In genomic region chr11:6618117-6619020, GRCh38 we compare ENCODE assay signal across 8 cellular contexts. TPM values are rescaled to one million over a fixed set of nuclear protein-coding genes. Genes with fewer than 3 reads are reported as not detected.
DNase-seq lines count a peak whose midpoint lies in the region; ATAC-seq, FAIRE-seq and TF ChIP-seq lines count a peak whose summit lies in the region.

No MANE protein-coding gene starts in this region.

- H3K79me2 ChIP-seq in Loucy (ENCODE audit: insufficient read depth, low read length) (peaks cover 6% of the 10 kb centered on the region; the same call in 1 of the 2 replicates), H1 (ENCODE audit: control insufficient read depth in 1 of 2, insufficient read depth in 2 of 2, low read length in 2 of 2) (peaks cover 0 to 8% of the 10 kb centered on the region in 2 experiments; a peak in 1 of 4 replicates)

- no peak for TF ChIP-seq POLR2A in H1 (IDR thresholded peaks at IDR 0.05; ENCODE audit: control extremely low read depth in 1 of 2, low read depth in 2 of 2, low read length in 2 of 2)

- H2BK120ac ChIP-seq in H1 (replicated peaks; ENCODE audit: low read depth, low read length) = no peak overlapping the region

- H3K4me2 ChIP-seq in Loucy (ENCODE audit: low read depth, low read length, poor library complexity, severe bottlenecking) (peak overlapping the region; percentile 92), H1 (ENCODE audit: insufficient read depth in 1 of 2, low read depth in 2 of 2, low read length in 2 of 2) (peak overlapping the region; percentile 90 to 98)

- peak overlapping the region; percentile 63 for H3K9ac ChIP-seq in Loucy (ENCODE audit: low read depth, low read length, poor library complexity, severe bottlenecking)
- H3K9ac ChIP-seq in H1 (replicated peaks in 1 of 4; ENCODE audit: extremely low read depth in 1 of 4, low read depth in 3 of 4, low read length in 3 of 4) = peak overlapping the region; percentile 68 to 96 (median 79)

- H4K20me1 ChIP-seq in Loucy (ENCODE audit: insufficient read depth, low read length, poor library complexity, severe bottlenecking) = no peaks in the 10 kb centered on the region
- no peaks in the 10 kb centered on the region for H4K20me1 ChIP-seq in H1 (replicated peaks in 1 of 2; ENCODE audit: control insufficient read depth in 1 of 2, insufficient read depth in 2 of 2, low read length in 2 of 2)

- no peak for TF ChIP-seq EP300 in H1 (IDR thresholded peaks at IDR 0.05; ENCODE audit: borderline replicate concordance in 1 of 2, low read depth in 2 of 2, low read length in 2 of 2)

- ATAC-seq in GM18861 (IDR thresholded peaks at IDR 0.05; ENCODE audit: unreplicated experiment) = no peak

- H2BK12ac ChIP-seq in H1 (ENCODE audit: low read depth, low read length) = no peak overlapping the region

- H4K8ac ChIP-seq in H1 (ENCODE audit: extremely low read depth, insufficient read depth, low read length) = peak overlapping the region; percentile 87; the same call in 1 of the 2 replicates

- no peak overlapping the region for H2AK5ac ChIP-seq in H1 (ENCODE audit: low read depth, low read length)

- H3K27me3 ChIP-seq in Loucy (ENCODE audit: insufficient read depth, low read length, poor library complexity, severe bottlenecking) = no peaks in the 10 kb centered on the region
- H3K27me3 ChIP-seq in H1 (replicated peaks in 1 of 4; ENCODE audit: control insufficient read depth in 3 of 4, extremely low read depth in 1 of 4, insufficient read depth in 3 of 4, low read length in 3 of 4) = no peaks in the 10 kb centered on the region

- H4K91ac ChIP-seq in H1 (replicated peaks; ENCODE audit: insufficient read length, low read length) = no peak overlapping the region

- POLR2A ChIA-PET in H1 (lab: Charles Lee; ENCODE audit: partially characterized antibody) = interaction anchor here (0.7 to 3.2 kb wide), 14 partner anchors 9 to 218 kb away, joined by 3 to 31 read pairs (median 4); partner anchors contain the start of genes MRPL17 and RRP8

- H3K4me3 ChIP-seq in GM12875 (ENCODE audit: low read depth, low read length) (peak overlapping the region; percentile 61), Loucy (ENCODE audit: low read length, poor library complexity, severe bottlenecking) (peak overlapping the region; percentile 85), H1 (ENCODE audit: extremely low read depth in 1 of 4, insufficient read depth in 2 of 4, low read depth in 3 of 4, low read length in 4 of 4) (peak overlapping the region; percentile 72 to 97 (median 89))

- H3K27ac ChIP-seq in H1 (ENCODE audit: low read depth, low read length) = peak overlapping the region; percentile 39; the same call in 1 of the 2 replicates

- no peak overlapping the region for H4K5ac ChIP-seq in H1 (ENCODE audit: insufficient read length, low read depth, low read length)

- H2BK5ac ChIP-seq in H1 (ENCODE audit: low read depth, low read length) = no peak overlapping the region; the same call in 1 of the 2 replicates

- no peaks in the 10 kb centered on the region; the same call in none of the 2 replicates for H3K79me1 ChIP-seq in H1 (ENCODE audit: low read depth, low read length)

- H3K9me3 ChIP-seq in Loucy (ENCODE audit: insufficient read depth, low read depth, low read length) (no peaks in the 10 kb centered on the region), H1 (ENCODE audit: insufficient read depth in 2 of 2, low read depth in 1 of 2, low read length in 1 of 2) (no peaks in the 10 kb centered on the region)

- H2BK20ac ChIP-seq in H1 (ENCODE audit: low read length) = no peak overlapping the region

- FAIRE-seq in H1 (lab: Jason Lieb, UNC) = no peak

- H3K36me3 ChIP-seq in Loucy (ENCODE audit: insufficient read depth, low read length) = no peaks in the 10 kb centered on the region
- H3K36me3 ChIP-seq in H1 (ENCODE audit: control insufficient read depth in 2 of 4, insufficient read depth in 4 of 4, low read length in 3 of 4) = peaks cover 0 to 4% (median 2%) of the 10 kb centered on the region in 4 experiments; a peak in 4 of 8 replicates

- 83% methylated on average over 15 of the region's 15 CpGs; no CpG with 5 or more reads in 1 of the 2 experiments for WGBS in H1 (ENCODE audit: extremely low coverage in 1 of 2, insufficient coverage in 1 of 2, insufficient read length in 1 of 2, insufficient replicate concordance in 2 of 2, low coverage in 1 of 2, low lambda C conversion rate in 2 of 2, missing lambda C conversion rate in 1 of 2), 2 experiments

- no peak overlapping the region for H2AFZ ChIP-seq in Loucy (ENCODE audit: low read length)
- H2AFZ ChIP-seq in H1 (ENCODE audit: low read length) = no peak overlapping the region; the same call in 1 of the 2 replicates

- TF ChIP-seq RAD21 in H1 (IDR thresholded peaks at IDR 0.05 in 1 of 2, conservative IDR thresholded peaks at IDR 0.05 in 1 of 2; ENCODE audit: low read depth in 2 of 2, low read length in 2 of 2) = no peak

- H3K4me1 ChIP-seq in Loucy (ENCODE audit: insufficient read depth, low read length, poor library complexity, severe bottlenecking) (peaks cover 21% of the 10 kb centered on the region), H1 (replicated peaks in 1 of 4; ENCODE audit: control insufficient read depth in 3 of 4, insufficient read depth in 4 of 4, low read length in 3 of 4) (peaks cover 0 to 7% (median 4%) of the 10 kb centered on the region in 4 experiments; a peak in 3 of 7 replicates)

- H3K23me2 ChIP-seq in H1 (ENCODE audit: low read depth, low read length) = peaks cover 6% of the 10 kb centered on the region

- CTCF ChIA-PET in H1 (lab: Charles Lee; ENCODE audit: partially characterized antibody) = interaction anchor here (0.7 to 2.6 kb wide), 17 partner anchors 10 to 654 kb away, joined by 3 to 11 read pairs (median 3); partner anchors contain the start of gene ILK

- no peak overlapping the region for H3K14ac ChIP-seq in H1 (ENCODE audit: insufficient read length)

- no peak overlapping the region for H3K18ac ChIP-seq in H1 (ENCODE audit: extremely low read depth, low read length)

- TF ChIP-seq CTCF in GM12875 (IDR thresholded peaks at IDR 0.05; ENCODE audit: borderline replicate concordance, insufficient read depth, low read depth, low read length) (no peak), Loucy (conservative IDR thresholded peaks at IDR 0.05; ENCODE audit: low read length) (no peak), H1 (IDR thresholded peaks at IDR 0.05; ENCODE audit: control extremely low read depth in 1 of 3, insufficient read depth in 1 of 3, low read depth in 1 of 3, low read length in 3 of 3) (no peak)

- H3K23ac ChIP-seq in H1 (ENCODE audit: insufficient read length) = no peak overlapping the region

- DNase-seq in activated CD4-positive, alpha-beta T cell treated with anti-CD3 and anti-CD28 coated beads, Interleukin-2, amount 50 U/mL, for 48 hours = peak; percentile 51 to 62
- DNase-seq in H1 (ENCODE audit: low read depth in 1 of 2, low spot score in 2 of 2) (no peak), midbrain (lab: John Stamatoyannopoulos, UW) (peak; percentile 66), ecto neural progenitor cell (ENCODE audit: low spot score) (no peak)
- DNase-seq in stimulated activated naive CD4-positive, alpha-beta T cell treated with Interleukin-2 at 50 U/mL for 16 hours (lab: John Stamatoyannopoulos, UW) = peak; percentile 69

- peak overlapping the region; percentile 63 for H3K4ac ChIP-seq in H1 (replicated peaks; ENCODE audit: insufficient read length, low read depth, low read length)

- H3K56ac ChIP-seq in H1 (replicated peaks; ENCODE audit: insufficient read length, low read depth, low read length) = no peak overlapping the region

- H3K9me2 ChIP-seq in Loucy (replicated peaks; ENCODE audit: low read depth, low read length) = no peaks in the 10 kb centered on the region

- H3F3A ChIP-seq in Loucy (ENCODE audit: low read depth) = no peaks in the 10 kb centered on the region

- no peak overlapping the region for H2BK15ac ChIP-seq in H1 (ENCODE audit: low read length)

RNA-seq across cellular contexts. Expression of gene TPP1, which starts 0.9 kb away (rescaled TPM):
- 34.9 and 36.1 TPM in 2 replicates for total RNA-seq in H1 (2021; fragmentation: NEBNext Ultra II Directional; extraction: Animal tissue kit (Norgen Biotek cat#: 25700))
- polyA plus RNA-seq in H1 (2011; rRNA removed) = 58.4 and 77.5 TPM in 2 replicates
- polyA plus RNA-seq in H1 (2011; cell fraction: cytosol; rRNA removed) = 38.3 TPM
- 70.7 TPM for polyA plus RNA-seq in H1 (2011; cell fraction: nucleus; rRNA removed)
- 36.5 to 45.0 TPM (median 42.0 TPM) in 4 replicates for polyA plus RNA-seq in H1 (2012, experiment 1 of 2)
- 33.6 TPM for polyA plus RNA-seq in H1 (2012, experiment 2 of 2)
- 95.4 TPM for polyA plus RNA-seq in H1 (2013, experiment 1 of 2)
- 91.6 TPM for polyA plus RNA-seq in H1 (2013, experiment 2 of 2)
- 51.8 and 55.5 TPM in 2 replicates for polyA minus RNA-seq in H1 (2011; rRNA and poly(A)+ RNA removed)
- 59.5 TPM for polyA minus RNA-seq in H1 (2011; cell fraction: cytosol; rRNA and poly(A)+ RNA removed)
- polyA minus RNA-seq in H1 (2011; cell fraction: nucleus; rRNA and poly(A)+ RNA removed) = 39.6 TPM

RNA-seq across cellular contexts. Expression of gene TAF10, which starts 6.4 kb away (rescaled TPM):
- total RNA-seq in H1 (2021; fragmentation: NEBNext Ultra II Directional; extraction: Animal tissue kit (Norgen Biotek cat#: 25700)) = 128 and 153 TPM in 2 replicates
- 213 and 242 TPM in 2 replicates for polyA plus RNA-seq in H1 (2011; rRNA removed)
- polyA plus RNA-seq in H1 (2011; cell fraction: cytosol; rRNA removed) = 166 TPM
- 334 TPM for polyA plus RNA-seq in H1 (2011; cell fraction: nucleus; rRNA removed)
- 232 to 283 TPM (median 269 TPM) in 4 replicates for polyA plus RNA-seq in H1 (2012, experiment 1 of 2)
- polyA plus RNA-seq in H1 (2012, experiment 2 of 2) = 61.1 TPM
- 237 TPM for polyA plus RNA-seq in H1 (2013, experiment 1 of 2)
- polyA plus RNA-seq in H1 (2013, experiment 2 of 2) = 233 TPM
- polyA minus RNA-seq in H1 (2011; rRNA and poly(A)+ RNA removed) = 83.0 and 89.5 TPM in 2 replicates
- 58.3 TPM for polyA minus RNA-seq in H1 (2011; cell fraction: cytosol; rRNA and poly(A)+ RNA removed)
- 50.7 TPM for polyA minus RNA-seq in H1 (2011; cell fraction: nucleus; rRNA and poly(A)+ RNA removed)

RNA-seq across cellular contexts. Expression of gene ILK, which starts 14.8 kb away (rescaled TPM):
- 91.4 and 103 TPM in 2 replicates for total RNA-seq in H1 (2021; fragmentation: NEBNext Ultra II Directional; extraction: Animal tissue kit (Norgen Biotek cat#: 25700))
- polyA plus RNA-seq in H1 (2011; rRNA removed) = 117 and 132 TPM in 2 replicates
- polyA plus RNA-seq in H1 (2011; cell fraction: cytosol; rRNA removed) = 123 TPM
- polyA plus RNA-seq in H1 (2011; cell fraction: nucleus; rRNA removed) = 135 TPM
- 95.0 to 112 TPM (median 104 TPM) in 4 replicates for polyA plus RNA-seq in H1 (2012, experiment 1 of 2)
- polyA plus RNA-seq in H1 (2012, experiment 2 of 2) = 121 TPM
- polyA plus RNA-seq in H1 (2013, experiment 1 of 2) = 98.3 TPM
- 97.4 TPM for polyA plus RNA-seq in H1 (2013, experiment 2 of 2)
- polyA minus RNA-seq in H1 (2011; rRNA and poly(A)+ RNA removed) = 132 and 144 TPM in 2 replicates
- 74.0 TPM for polyA minus RNA-seq in H1 (2011; cell fraction: cytosol; rRNA and poly(A)+ RNA removed)
- polyA minus RNA-seq in H1 (2011; cell fraction: nucleus; rRNA and poly(A)+ RNA removed) = 78.7 TPM

RNA-seq across cellular contexts. Expression of gene RRP8, which starts 15.0 kb away (rescaled TPM):
- 14.9 and 15.4 TPM in 2 replicates for total RNA-seq in H1 (2021; fragmentation: NEBNext Ultra II Directional; extraction: Animal tissue kit (Norgen Biotek cat#: 25700))
- 3.6 and 4.2 TPM in 2 replicates for polyA plus RNA-seq in H1 (2011; rRNA removed)
- polyA plus RNA-seq in H1 (2011; cell fraction: cytosol; rRNA removed) = 4.0 TPM
- polyA plus RNA-seq in H1 (2011; cell fraction: nucleus; rRNA removed) = 7.9 TPM
- 10.3 to 11.8 TPM (median 10.6 TPM) in 4 replicates for polyA plus RNA-seq in H1 (2012, experiment 1 of 2)
- polyA plus RNA-seq in H1 (2012, experiment 2 of 2) = 16.3 TPM
- polyA plus RNA-seq in H1 (2013, experiment 1 of 2) = 14.9 TPM
- 14.9 TPM for polyA plus RNA-seq in H1 (2013, experiment 2 of 2)
- 6.3 and 7.1 TPM in 2 replicates for polyA minus RNA-seq in H1 (2011; rRNA and poly(A)+ RNA removed)
- polyA minus RNA-seq in H1 (2011; cell fraction: cytosol; rRNA and poly(A)+ RNA removed) = 6.8 TPM
- 13.5 TPM for polyA minus RNA-seq in H1 (2011; cell fraction: nucleus; rRNA and poly(A)+ RNA removed)

RNA-seq across cellular contexts. Expression of gene DCHS1, which starts 37.2 kb away (rescaled TPM):
- 10.5 and 11.3 TPM in 2 replicates for total RNA-seq in H1 (2021; fragmentation: NEBNext Ultra II Directional; extraction: Animal tissue kit (Norgen Biotek cat#: 25700))
- polyA plus RNA-seq in H1 (2011; rRNA removed) = 8.2 and 8.9 TPM in 2 replicates
- 3.2 TPM for polyA plus RNA-seq in H1 (2011; cell fraction: cytosol; rRNA removed)
- polyA plus RNA-seq in H1 (2011; cell fraction: nucleus; rRNA removed) = 15.6 TPM
- polyA plus RNA-seq in H1 (2012, experiment 1 of 2) = 3.9 to 8.0 TPM (median 7.0 TPM) in 4 replicates
- 5.8 TPM for polyA plus RNA-seq in H1 (2012, experiment 2 of 2)
- 7.3 TPM for polyA plus RNA-seq in H1 (2013, experiment 1 of 2)
- polyA plus RNA-seq in H1 (2013, experiment 2 of 2) = 5.6 TPM
- polyA minus RNA-seq in H1 (2011; rRNA and poly(A)+ RNA removed) = 16.6 and 19.1 TPM in 2 replicates
- 9.2 TPM for polyA minus RNA-seq in H1 (2011; cell fraction: cytosol; rRNA and poly(A)+ RNA removed)
- polyA minus RNA-seq in H1 (2011; cell fraction: nucleus; rRNA and poly(A)+ RNA removed) = 13.0 TPM

Comparison
In these comparisons a context has a peak if more than half of its experiments do, and no peak if none do; other contexts are left out.
1. DNase-seq: peak in activated CD4-positive, alpha-beta T cell treated with anti-CD3 and anti-CD28 coated beads, Interleukin-2, amount 50 U/mL, for 48 hours (2 of 2), midbrain (single experiment) and stimulated activated naive CD4-positive, alpha-beta T cell treated with Interleukin-2 at 50 U/mL for 16 hours (single experiment); none in H1 (0 of 2) and ecto neural progenitor cell (single experiment).
2. Peak in every context shown above with its lines, with median percentiles within 50 percentile points of each other: H3K4me3 ChIP-seq.